1 cellular context compared by ENCODE assay signal in the genomic region with DNA sequence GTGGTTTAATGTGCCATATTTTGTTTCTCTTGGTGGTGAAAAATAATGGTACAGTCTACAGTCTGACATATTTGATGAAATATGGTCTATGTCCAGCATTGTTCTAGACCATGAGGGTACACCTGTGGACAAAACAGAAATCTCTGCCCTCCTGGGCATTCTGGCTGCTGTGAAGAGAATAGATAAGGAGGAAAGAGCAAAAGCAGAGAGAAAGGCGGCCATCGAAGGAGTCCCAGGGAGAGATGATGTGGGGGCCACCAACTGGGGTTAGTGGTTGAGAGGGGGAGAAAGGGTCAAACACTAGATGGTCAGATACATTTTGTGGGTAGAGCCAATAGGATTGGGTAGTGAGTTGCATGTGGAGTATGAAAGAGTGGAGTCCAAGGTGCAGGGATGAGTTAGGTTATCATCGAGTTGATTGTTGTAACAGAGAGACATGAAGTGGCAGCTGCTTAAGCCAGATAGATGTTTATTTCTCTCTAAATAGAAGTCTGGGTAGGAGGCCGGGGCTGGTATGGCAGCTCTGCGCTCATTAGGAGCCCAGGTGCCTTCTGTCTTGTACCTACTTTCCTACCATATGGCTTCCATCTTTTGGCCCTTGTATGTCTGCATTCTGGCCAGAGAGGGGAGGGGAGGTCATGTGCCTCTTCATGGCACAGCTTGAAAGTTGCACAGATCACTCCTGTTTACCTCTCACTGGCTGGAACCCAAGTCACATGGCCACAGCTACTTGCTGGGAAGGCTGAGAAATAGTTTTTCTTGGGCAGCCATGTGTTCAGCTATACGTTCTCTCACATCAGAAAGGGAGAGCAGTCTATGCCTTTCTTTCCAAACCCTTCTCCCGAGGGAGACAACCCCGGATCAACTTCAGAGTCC.
A peak's percentile ranks its signal among the peaks of the same experiment; 100 is the strongest.
TF ChIP-seq lines count a peak whose summit lies in the region.

No MANE protein-coding gene starts in this region.

TF ChIP-seq in K562, 482 proteins besides CTCF, POLR2A, EP300 and RAD21 (continued from another document and continues in another):
- TF ChIP-seq, protein P1, sequence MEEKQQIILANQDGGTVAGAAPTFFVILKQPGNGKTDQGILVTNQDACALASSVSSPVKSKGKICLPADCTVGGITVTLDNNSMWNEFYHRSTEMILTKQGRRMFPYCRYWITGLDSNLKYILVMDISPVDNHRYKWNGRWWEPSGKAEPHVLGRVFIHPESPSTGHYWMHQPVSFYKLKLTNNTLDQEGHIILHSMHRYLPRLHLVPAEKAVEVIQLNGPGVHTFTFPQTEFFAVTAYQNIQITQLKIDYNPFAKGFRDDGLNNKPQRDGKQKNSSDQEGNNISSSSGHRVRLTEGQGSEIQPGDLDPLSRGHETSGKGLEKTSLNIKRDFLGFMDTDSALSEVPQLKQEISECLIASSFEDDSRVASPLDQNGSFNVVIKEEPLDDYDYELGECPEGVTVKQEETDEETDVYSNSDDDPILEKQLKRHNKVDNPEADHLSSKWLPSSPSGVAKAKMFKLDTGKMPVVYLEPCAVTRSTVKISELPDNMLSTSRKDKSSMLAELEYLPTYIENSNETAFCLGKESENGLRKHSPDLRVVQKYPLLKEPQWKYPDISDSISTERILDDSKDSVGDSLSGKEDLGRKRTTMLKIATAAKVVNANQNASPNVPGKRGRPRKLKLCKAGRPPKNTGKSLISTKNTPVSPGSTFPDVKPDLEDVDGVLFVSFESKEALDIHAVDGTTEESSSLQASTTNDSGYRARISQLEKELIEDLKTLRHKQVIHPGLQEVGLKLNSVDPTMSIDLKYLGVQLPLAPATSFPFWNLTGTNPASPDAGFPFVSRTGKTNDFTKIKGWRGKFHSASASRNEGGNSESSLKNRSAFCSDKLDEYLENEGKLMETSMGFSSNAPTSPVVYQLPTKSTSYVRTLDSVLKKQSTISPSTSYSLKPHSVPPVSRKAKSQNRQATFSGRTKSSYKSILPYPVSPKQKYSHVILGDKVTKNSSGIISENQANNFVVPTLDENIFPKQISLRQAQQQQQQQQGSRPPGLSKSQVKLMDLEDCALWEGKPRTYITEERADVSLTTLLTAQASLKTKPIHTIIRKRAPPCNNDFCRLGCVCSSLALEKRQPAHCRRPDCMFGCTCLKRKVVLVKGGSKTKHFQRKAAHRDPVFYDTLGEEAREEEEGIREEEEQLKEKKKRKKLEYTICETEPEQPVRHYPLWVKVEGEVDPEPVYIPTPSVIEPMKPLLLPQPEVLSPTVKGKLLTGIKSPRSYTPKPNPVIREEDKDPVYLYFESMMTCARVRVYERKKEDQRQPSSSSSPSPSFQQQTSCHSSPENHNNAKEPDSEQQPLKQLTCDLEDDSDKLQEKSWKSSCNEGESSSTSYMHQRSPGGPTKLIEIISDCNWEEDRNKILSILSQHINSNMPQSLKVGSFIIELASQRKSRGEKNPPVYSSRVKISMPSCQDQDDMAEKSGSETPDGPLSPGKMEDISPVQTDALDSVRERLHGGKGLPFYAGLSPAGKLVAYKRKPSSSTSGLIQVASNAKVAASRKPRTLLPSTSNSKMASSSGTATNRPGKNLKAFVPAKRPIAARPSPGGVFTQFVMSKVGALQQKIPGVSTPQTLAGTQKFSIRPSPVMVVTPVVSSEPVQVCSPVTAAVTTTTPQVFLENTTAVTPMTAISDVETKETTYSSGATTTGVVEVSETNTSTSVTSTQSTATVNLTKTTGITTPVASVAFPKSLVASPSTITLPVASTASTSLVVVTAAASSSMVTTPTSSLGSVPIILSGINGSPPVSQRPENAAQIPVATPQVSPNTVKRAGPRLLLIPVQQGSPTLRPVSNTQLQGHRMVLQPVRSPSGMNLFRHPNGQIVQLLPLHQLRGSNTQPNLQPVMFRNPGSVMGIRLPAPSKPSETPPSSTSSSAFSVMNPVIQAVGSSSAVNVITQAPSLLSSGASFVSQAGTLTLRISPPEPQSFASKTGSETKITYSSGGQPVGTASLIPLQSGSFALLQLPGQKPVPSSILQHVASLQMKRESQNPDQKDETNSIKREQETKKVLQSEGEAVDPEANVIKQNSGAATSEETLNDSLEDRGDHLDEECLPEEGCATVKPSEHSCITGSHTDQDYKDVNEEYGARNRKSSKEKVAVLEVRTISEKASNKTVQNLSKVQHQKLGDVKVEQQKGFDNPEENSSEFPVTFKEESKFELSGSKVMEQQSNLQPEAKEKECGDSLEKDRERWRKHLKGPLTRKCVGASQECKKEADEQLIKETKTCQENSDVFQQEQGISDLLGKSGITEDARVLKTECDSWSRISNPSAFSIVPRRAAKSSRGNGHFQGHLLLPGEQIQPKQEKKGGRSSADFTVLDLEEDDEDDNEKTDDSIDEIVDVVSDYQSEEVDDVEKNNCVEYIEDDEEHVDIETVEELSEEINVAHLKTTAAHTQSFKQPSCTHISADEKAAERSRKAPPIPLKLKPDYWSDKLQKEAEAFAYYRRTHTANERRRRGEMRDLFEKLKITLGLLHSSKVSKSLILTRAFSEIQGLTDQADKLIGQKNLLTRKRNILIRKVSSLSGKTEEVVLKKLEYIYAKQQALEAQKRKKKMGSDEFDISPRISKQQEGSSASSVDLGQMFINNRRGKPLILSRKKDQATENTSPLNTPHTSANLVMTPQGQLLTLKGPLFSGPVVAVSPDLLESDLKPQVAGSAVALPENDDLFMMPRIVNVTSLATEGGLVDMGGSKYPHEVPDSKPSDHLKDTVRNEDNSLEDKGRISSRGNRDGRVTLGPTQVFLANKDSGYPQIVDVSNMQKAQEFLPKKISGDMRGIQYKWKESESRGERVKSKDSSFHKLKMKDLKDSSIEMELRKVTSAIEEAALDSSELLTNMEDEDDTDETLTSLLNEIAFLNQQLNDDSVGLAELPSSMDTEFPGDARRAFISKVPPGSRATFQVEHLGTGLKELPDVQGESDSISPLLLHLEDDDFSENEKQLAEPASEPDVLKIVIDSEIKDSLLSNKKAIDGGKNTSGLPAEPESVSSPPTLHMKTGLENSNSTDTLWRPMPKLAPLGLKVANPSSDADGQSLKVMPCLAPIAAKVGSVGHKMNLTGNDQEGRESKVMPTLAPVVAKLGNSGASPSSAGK (IDR thresholded peaks at IDR 0.05), result peak; percentile 41
- no peak for TF ChIP-seq TOE1 (IDR thresholded peaks at IDR 0.05; ENCODE audit: borderline replicate concordance)
- no peak for TF ChIP-seq TOE1 (CRISPR knock-in tag; IDR thresholded peaks at IDR 0.05; ENCODE audit: borderline replicate concordance, low read depth)
- 0 out of 2 replicates have a peak, but pooled peaks have one; percentile 20 for TF ChIP-seq MBD2 (IDR thresholded peaks at IDR 0.05; ENCODE audit: borderline replicate concordance, low read depth)
- no peak for TF ChIP-seq MTA1 (IDR thresholded peaks at IDR 0.05; ENCODE audit: borderline replicate concordance)
- no peak for TF ChIP-seq FOXK1 (CRISPR knock-in tag; IDR thresholded peaks at IDR 0.05; ENCODE audit: borderline replicate concordance)
- TF ChIP-seq, protein P2, sequence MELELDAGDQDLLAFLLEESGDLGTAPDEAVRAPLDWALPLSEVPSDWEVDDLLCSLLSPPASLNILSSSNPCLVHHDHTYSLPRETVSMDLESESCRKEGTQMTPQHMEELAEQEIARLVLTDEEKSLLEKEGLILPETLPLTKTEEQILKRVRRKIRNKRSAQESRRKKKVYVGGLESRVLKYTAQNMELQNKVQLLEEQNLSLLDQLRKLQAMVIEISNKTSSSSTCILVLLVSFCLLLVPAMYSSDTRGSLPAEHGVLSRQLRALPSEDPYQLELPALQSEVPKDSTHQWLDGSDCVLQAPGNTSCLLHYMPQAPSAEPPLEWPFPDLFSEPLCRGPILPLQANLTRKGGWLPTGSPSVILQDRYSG (tag; conservative IDR thresholded peaks at IDR 0.05; ENCODE audit: low read depth), result 0 out of 2 replicates have a peak, but pooled peaks have one; percentile 58
- TF ChIP-seq MYC (IDR thresholded peaks at IDR 0.05; ENCODE audit: low read depth, low read length), result peak; percentile 76
- no peak for TF ChIP-seq MYC (CRISPR knock-in tag; IDR thresholded peaks at IDR 0.05; ENCODE audit: borderline replicate concordance, low read depth)
- TF ChIP-seq, protein P3, sequence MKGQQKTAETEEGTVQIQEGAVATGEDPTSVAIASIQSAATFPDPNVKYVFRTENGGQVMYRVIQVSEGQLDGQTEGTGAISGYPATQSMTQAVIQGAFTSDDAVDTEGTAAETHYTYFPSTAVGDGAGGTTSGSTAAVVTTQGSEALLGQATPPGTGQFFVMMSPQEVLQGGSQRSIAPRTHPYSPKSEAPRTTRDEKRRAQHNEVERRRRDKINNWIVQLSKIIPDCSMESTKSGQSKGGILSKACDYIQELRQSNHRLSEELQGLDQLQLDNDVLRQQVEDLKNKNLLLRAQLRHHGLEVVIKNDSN (CRISPR knock-in tag; IDR thresholded peaks at IDR 0.05), result peak; percentile 84
- TF ChIP-seq, protein P4, sequence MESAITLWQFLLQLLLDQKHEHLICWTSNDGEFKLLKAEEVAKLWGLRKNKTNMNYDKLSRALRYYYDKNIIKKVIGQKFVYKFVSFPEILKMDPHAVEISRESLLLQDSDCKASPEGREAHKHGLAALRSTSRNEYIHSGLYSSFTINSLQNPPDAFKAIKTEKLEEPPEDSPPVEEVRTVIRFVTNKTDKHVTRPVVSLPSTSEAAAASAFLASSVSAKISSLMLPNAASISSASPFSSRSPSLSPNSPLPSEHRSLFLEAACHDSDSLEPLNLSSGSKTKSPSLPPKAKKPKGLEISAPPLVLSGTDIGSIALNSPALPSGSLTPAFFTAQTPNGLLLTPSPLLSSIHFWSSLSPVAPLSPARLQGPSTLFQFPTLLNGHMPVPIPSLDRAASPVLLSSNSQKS (CRISPR knock-in tag; IDR thresholded peaks at IDR 0.05), result no peak
- peak in 1 of 2 experiments; percentile 33; a peak in 1 of 4 replicates for TF ChIP-seq TRIM24 (IDR thresholded peaks at IDR 0.05)
- TF ChIP-seq, protein P5, sequence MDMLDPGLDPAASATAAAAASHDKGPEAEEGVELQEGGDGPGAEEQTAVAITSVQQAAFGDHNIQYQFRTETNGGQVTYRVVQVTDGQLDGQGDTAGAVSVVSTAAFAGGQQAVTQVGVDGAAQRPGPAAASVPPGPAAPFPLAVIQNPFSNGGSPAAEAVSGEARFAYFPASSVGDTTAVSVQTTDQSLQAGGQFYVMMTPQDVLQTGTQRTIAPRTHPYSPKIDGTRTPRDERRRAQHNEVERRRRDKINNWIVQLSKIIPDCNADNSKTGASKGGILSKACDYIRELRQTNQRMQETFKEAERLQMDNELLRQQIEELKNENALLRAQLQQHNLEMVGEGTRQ (CRISPR knock-in tag; IDR thresholded peaks at IDR 0.05), result peak; percentile 84
- no peak for TF ChIP-seq RFX5 (IDR thresholded peaks at IDR 0.05; ENCODE audit: low read depth, low read length)
- peak; percentile 43; the same call in 1 of the 2 replicates for TF ChIP-seq BCOR (IDR thresholded peaks at IDR 0.05)
- TF ChIP-seq CTBP1 (IDR thresholded peaks at IDR 0.05; ENCODE audit: borderline replicate concordance), result no peak
- TF ChIP-seq, protein P6, sequence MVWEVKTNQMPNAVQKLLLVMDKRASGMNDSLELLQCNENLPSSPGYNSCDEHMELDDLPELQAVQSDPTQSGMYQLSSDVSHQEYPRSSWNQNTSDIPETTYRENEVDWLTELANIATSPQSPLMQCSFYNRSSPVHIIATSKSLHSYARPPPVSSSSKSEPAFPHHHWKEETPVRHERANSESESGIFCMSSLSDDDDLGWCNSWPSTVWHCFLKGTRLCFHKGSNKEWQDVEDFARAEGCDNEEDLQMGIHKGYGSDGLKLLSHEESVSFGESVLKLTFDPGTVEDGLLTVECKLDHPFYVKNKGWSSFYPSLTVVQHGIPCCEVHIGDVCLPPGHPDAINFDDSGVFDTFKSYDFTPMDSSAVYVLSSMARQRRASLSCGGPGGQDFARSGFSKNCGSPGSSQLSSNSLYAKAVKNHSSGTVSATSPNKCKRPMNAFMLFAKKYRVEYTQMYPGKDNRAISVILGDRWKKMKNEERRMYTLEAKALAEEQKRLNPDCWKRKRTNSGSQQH (CRISPR knock-in tag; IDR thresholded peaks at IDR 0.05), result peak; percentile 69; the same call in 1 of the 2 replicates
- TF ChIP-seq SMAD4 (CRISPR knock-in tag; conservative IDR thresholded peaks at IDR 0.05), result peak; percentile 24; the same call in 1 of the 2 replicates
- peak; percentile 45 for TF ChIP-seq BHLHE40 (IDR thresholded peaks at IDR 0.05; ENCODE audit: low read length)
- no peak for TF ChIP-seq ATF1 (CRISPR knock-in tag; IDR thresholded peaks at IDR 0.05)
- TF ChIP-seq ATF1 (tag; IDR thresholded peaks at IDR 0.05), result 0 out of 2 replicates have a peak, but pooled peaks have one; percentile 15
- TF ChIP-seq POLR2AphosphoS5 (IDR thresholded peaks at IDR 0.05; ENCODE audit: control insufficient read depth, insufficient read depth, low read depth, low read length), result peak; percentile 74; the same call in 1 of the 2 replicates
- TF ChIP-seq, protein P7, sequence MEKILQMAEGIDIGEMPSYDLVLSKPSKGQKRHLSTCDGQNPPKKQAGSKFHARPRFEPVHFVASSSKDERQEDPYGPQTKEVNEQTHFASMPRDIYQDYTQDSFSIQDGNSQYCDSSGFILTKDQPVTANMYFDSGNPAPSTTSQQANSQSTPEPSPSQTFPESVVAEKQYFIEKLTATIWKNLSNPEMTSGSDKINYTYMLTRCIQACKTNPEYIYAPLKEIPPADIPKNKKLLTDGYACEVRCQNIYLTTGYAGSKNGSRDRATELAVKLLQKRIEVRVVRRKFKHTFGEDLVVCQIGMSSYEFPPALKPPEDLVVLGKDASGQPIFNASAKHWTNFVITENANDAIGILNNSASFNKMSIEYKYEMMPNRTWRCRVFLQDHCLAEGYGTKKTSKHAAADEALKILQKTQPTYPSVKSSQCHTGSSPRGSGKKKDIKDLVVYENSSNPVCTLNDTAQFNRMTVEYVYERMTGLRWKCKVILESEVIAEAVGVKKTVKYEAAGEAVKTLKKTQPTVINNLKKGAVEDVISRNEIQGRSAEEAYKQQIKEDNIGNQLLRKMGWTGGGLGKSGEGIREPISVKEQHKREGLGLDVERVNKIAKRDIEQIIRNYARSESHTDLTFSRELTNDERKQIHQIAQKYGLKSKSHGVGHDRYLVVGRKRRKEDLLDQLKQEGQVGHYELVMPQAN (IDR thresholded peaks at IDR 0.05; ENCODE audit: borderline replicate concordance), result no peak
- 0 out of 2 replicates have a peak, but pooled peaks have one; percentile 14 for TF ChIP-seq CXXC5 (CRISPR knock-in tag; IDR thresholded peaks at IDR 0.05)
- TF ChIP-seq NCOR1 (IDR thresholded peaks at IDR 0.05), result peak; percentile 75
- TF ChIP-seq, protein P8, sequence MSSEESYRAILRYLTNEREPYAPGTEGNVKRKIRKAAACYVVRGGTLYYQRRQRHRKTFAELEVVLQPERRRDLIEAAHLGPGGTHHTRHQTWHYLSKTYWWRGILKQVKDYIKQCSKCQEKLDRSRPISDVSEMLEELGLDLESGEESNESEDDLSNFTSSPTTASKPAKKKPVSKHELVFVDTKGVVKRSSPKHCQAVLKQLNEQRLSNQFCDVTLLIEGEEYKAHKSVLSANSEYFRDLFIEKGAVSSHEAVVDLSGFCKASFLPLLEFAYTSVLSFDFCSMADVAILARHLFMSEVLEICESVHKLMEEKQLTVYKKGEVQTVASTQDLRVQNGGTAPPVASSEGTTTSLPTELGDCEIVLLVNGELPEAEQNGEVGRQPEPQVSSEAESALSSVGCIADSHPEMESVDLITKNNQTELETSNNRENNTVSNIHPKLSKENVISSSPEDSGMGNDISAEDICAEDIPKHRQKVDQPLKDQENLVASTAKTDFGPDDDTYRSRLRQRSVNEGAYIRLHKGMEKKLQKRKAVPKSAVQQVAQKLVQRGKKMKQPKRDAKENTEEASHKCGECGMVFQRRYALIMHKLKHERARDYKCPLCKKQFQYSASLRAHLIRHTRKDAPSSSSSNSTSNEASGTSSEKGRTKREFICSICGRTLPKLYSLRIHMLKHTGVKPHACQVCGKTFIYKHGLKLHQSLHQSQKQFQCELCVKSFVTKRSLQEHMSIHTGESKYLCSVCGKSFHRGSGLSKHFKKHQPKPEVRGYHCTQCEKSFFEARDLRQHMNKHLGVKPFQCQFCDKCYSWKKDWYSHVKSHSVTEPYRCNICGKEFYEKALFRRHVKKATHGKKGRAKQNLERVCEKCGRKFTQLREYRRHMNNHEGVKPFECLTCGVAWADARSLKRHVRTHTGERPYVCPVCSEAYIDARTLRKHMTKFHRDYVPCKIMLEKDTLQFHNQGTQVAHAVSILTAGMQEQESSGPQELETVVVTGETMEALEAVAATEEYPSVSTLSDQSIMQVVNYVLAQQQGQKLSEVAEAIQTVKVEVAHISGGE (CRISPR knock-in tag; IDR thresholded peaks at IDR 0.05), result no peak
- TF ChIP-seq FUS (optimal IDR thresholded peaks at IDR 0.05; ENCODE audit: low read depth, low read length), result no peak
- peak; percentile 92 for TF ChIP-seq CBFA2T3 (IDR thresholded peaks at IDR 0.05)
- TF ChIP-seq TCF3 (CRISPR knock-in tag; IDR thresholded peaks at IDR 0.05), result peak; percentile 83
